8 cellular contexts compared by ENCODE assay signal in the genomic region with DNA sequence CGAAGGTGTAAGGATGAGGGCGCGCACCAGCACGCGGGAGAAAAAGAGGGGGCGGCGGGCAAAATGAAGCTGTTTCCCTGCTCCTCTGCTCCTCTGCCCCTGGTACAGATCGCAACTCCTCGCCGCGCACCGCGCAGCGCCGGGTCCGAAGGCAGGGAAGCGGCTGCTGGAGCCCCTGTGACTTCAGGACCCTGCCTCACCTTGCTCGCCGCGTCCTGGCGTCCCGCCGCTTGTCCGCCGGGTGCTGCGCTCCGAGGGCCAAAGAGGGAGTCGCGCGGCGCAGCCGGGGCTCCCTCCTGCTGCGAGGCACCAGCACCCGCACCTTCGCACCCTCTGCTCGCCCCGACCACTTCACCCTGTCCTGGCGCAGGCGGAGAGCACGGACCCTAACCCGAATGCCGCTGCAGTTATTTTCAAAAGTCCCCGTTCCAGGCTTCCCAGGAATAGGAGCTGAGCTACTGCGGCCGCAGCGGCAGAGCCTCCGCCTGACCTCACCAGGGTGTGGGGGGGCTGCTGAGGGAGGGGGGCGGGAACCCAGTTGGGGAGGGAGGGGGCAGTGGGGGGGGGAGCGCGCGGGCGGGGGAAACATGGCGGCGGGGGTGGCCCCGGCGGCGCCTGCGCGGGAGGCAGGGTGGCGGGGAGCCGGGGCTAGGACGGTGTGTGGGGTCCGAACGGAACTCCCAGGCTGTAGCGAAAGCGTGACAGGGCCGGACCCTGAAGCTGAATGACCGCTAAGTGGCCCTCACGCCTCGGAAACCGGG. TPM values are rescaled to one million over a fixed set of nuclear protein-coding genes. Genes with fewer than 3 reads are reported as not detected.
DNase-seq lines count a peak whose midpoint lies in the region; ATAC-seq and TF ChIP-seq lines count a peak whose summit lies in the region.

A gene with protein sequence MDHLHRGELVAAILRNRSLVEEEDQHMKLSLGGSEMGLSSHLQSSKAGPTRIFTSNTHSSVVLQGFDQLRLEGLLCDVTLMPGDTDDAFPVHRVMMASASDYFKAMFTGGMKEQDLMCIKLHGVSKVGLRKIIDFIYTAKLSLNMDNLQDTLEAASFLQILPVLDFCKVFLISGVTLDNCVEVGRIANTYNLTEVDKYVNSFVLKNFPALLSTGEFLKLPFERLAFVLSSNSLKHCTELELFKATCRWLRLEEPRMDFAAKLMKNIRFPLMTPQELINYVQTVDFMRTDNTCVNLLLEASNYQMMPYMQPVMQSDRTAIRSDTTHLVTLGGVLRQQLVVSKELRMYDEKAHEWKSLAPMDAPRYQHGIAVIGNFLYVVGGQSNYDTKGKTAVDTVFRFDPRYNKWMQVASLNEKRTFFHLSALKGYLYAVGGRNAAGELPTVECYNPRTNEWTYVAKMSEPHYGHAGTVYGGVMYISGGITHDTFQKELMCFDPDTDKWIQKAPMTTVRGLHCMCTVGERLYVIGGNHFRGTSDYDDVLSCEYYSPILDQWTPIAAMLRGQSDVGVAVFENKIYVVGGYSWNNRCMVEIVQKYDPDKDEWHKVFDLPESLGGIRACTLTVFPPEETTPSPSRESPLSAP (minus strand): TSS at position 503 of the 761 bp plus-strand sequence. CDS start 88,337 bp downstream, outside the sequence.

- no peak for TF ChIP-seq CTCF in GM06990 (IDR thresholded peaks at IDR 0.05; ENCODE audit: insufficient read depth, low read length, poor library complexity, severe bottlenecking)
- TF ChIP-seq CTCF in foreskin fibroblast (IDR thresholded peaks at IDR 0.05; ENCODE audit: low read depth, low read length) = no peak
- TF ChIP-seq CTCF in upper lobe of right lung (IDR thresholded peaks at IDR 0.05) = no peak

- H3K27me3 Mint-ChIP-seq in activated T-cell treated with anti-CD3 and anti-CD28 coated beads, Interleukin-2, amount 50 U/mL, for 4 hours (ENCODE audit: low read depth) = peaks cover 27% of the 10 kb centered on the region
- H3K27me3 Mint-ChIP-seq in naive thymus-derived CD8-positive, alpha-beta T cell = peaks cover 3 to 10% (median 5%) of the 10 kb centered on the region in 5 donors

- POLR2A ChIA-PET in naive thymus-derived CD8-positive, alpha-beta T cell (lab: Charles Lee) = no interaction called here

- H3K27ac ChIP-seq in HUES64 (ENCODE audit: low read depth, low read length) (no peak within 1 kb of the TSS), upper lobe of right lung (no peak within 1 kb of the TSS)

- no peaks in the 10 kb centered on the region for H3K9me3 Mint-ChIP-seq in activated T-cell treated with anti-CD3 and anti-CD28 coated beads, Interleukin-2, amount 50 U/mL, for 4 hours
- H3K9me3 Mint-ChIP-seq in naive thymus-derived CD8-positive, alpha-beta T cell = no peaks in the 10 kb centered on the region

- WGBS in HUES64 = under 1% methylated on average over 63 of the region's 71 CpGs

- H3K9me3 ChIP-seq in HUES64 (ENCODE audit: insufficient read depth, low read depth, low read length) = no peaks in the 10 kb centered on the region
- no peaks in the 10 kb centered on the region for H3K9me3 ChIP-seq in upper lobe of right lung

- H3K9ac ChIP-seq in HUES64 (ENCODE audit: low read depth, low read length) = peak within 1 kb of the TSS; percentile 76

- peaks cover 7% of the 10 kb centered on the region for H3K4me1 Mint-ChIP-seq in activated T-cell treated with anti-CD3 and anti-CD28 coated beads, Interleukin-2, amount 50 U/mL, for 4 hours (ENCODE audit: low read depth)
- H3K4me1 Mint-ChIP-seq in naive thymus-derived CD8-positive, alpha-beta T cell = peaks cover 2 to 19% (median 12%) of the 10 kb centered on the region in 4 donors

- ATAC-seq in activated T-cell treated with anti-CD3 and anti-CD28 coated beads, Interleukin-2, amount 50 U/mL, for 4 hours = peak; percentile 46 to 51
- ATAC-seq in naive thymus-derived CD8-positive, alpha-beta T cell = peak; percentile 62 to 75
- ATAC-seq in upper lobe of right lung (peak; percentile 75), GM18517 (IDR thresholded peaks at IDR 0.05; ENCODE audit: unreplicated experiment) (no peak), HG03571 (IDR thresholded peaks at IDR 0.05; ENCODE audit: unreplicated experiment) (no peak)

- H3K4me1 ChIP-seq in HUES64 (ENCODE audit: insufficient read depth, low read length) (no peaks in the 10 kb centered on the region), upper lobe of right lung (no peaks in the 10 kb centered on the region)

- H3K4me3 ChIP-seq in GM06990 (replicated peaks; ENCODE audit: low read depth, low read length) (peak within 1 kb of the TSS; percentile 63), HUES64 (ENCODE audit: low read length) (peak within 1 kb of the TSS; percentile 85), foreskin fibroblast (ENCODE audit: low read depth in 1 of 2, low read length in 2 of 2) (peak within 1 kb of the TSS; percentile 41 to 71), upper lobe of right lung (peak within 1 kb of the TSS; percentile 47)

- intact Hi-C loops in upper lobe of right lung (cut with DNase I) = no loop called here

- no peaks in the 10 kb centered on the region for H3K36me3 Mint-ChIP-seq in activated T-cell treated with anti-CD3 and anti-CD28 coated beads, Interleukin-2, amount 50 U/mL, for 4 hours (ENCODE audit: insufficient read depth)
- H3K36me3 Mint-ChIP-seq in naive thymus-derived CD8-positive, alpha-beta T cell = no peaks in the 10 kb centered on the region

- no peaks in the 10 kb centered on the region for H3K27me3 ChIP-seq in GM06990 (replicated peaks; ENCODE audit: control insufficient read depth, insufficient read depth, low read length)
- peaks cover 17% of the 10 kb centered on the region for H3K27me3 ChIP-seq in HUES64 (ENCODE audit: insufficient read depth, low read length)
- H3K27me3 ChIP-seq in upper lobe of right lung = no peaks in the 10 kb centered on the region

- H3K36me3 ChIP-seq in GM06990 (ENCODE audit: control insufficient read depth, insufficient read depth, low read length) (no peaks in the 10 kb centered on the region), HUES64 (ENCODE audit: insufficient read depth, low read length) (no peaks in the 10 kb centered on the region), upper lobe of right lung (no peaks in the 10 kb centered on the region)

- DNase-seq in GM06990 (ENCODE audit: extremely low read depth, insufficient read length) (peak; percentile 70), foreskin fibroblast (peak; percentile 10 to 71), upper lobe of right lung (peak; percentile 58)
- DNase-seq in activated T-cell treated with anti-CD3 and anti-CD28 coated beads, Interleukin-2, amount 50 U/mL, for 4 hours = peak; percentile 5
- DNase-seq in naive thymus-derived CD8-positive, alpha-beta T cell = peak in 9 of 10 donors; percentile 0 to 59 (median 18)

- H3K4me3 Mint-ChIP-seq in activated T-cell treated with anti-CD3 and anti-CD28 coated beads, Interleukin-2, amount 50 U/mL, for 4 hours = peak within 1 kb of the TSS; percentile 70
- peak within 1 kb of the TSS; percentile 75 to 91 (median 85) for H3K4me3 Mint-ChIP-seq in naive thymus-derived CD8-positive, alpha-beta T cell

- H3K27ac Mint-ChIP-seq in naive thymus-derived CD8-positive, alpha-beta T cell = peak within 1 kb of the TSS; percentile 36 to 92 (median 78)

RNA-seq across cellular contexts. Expression of the gene that starts here (rescaled TPM):
- 8.7 TPM for polyA plus RNA-seq in HUES64 (2013, experiment 1 of 2)
- 11.2 TPM for polyA plus RNA-seq in HUES64 (2013, experiment 2 of 2)
- total RNA-seq in activated T-cell treated with anti-CD3 and anti-CD28 coated beads, Interleukin-2, amount 50 U/mL, for 4 hours = 1 to 10 TPM in 1 of 3 donors, under 1 TPM in 2; 0.35 to 1.0 (median 0.68) TPM
- 1 to 10 TPM; 1.1 to 2.3 TPM for total RNA-seq in naive thymus-derived CD8-positive, alpha-beta T cell
- 1 to 10 TPM; 2.6 to 2.9 (median 2.7) TPM for polyA plus RNA-seq in naive thymus-derived CD8-positive, alpha-beta T cell
- 0.58 TPM for total RNA-seq in upper lobe of right lung

Comparison
In these comparisons a context has a peak if more than half of its experiments do, and no peak if none do; other contexts are left out.
1. Peak in DNase-seq, ATAC-seq and H3K4me3 ChIP-seq in upper lobe of right lung; RNA of the gene not detected or under 1 TPM.
2. DNase-seq: peak in every context shown above with its lines; median percentile 70 in GM06990; 58 in upper lobe of right lung; 40 in foreskin fibroblast; 18 in naive thymus-derived CD8-positive, alpha-beta T cell; 5 in activated T-cell treated with anti-CD3 and anti-CD28 coated beads, Interleukin-2, amount 50 U/mL, for 4 hours.
3. ATAC-seq: peak in activated T-cell treated with anti-CD3 and anti-CD28 coated beads, Interleukin-2, amount 50 U/mL, for 4 hours (2 of 2) and naive thymus-derived CD8-positive, alpha-beta T cell (2 of 2); none in GM18517 (single experiment) and HG03571 (single experiment).
4. Peak in every context shown above with its lines, with median percentiles within 50 percentile points of each other: H3K4me3 ChIP-seq.